ENCODE assay signal across 1 cellular context in genomic region chr12:93380480-93381121, GRCh38.
TF ChIP-seq lines count a peak whose summit lies in the region.

No MANE protein-coding gene starts in this region.

TF ChIP-seq in IMR-90, 13 proteins besides CTCF, POLR2A, EP300 and RAD21:
- TF ChIP-seq RFX5 (IDR thresholded peaks at IDR 0.05; ENCODE audit: low read depth, low read length) = no peak
- peak; percentile 20; the same call in 1 of the 2 replicates for TF ChIP-seq SMC3 (IDR thresholded peaks at IDR 0.05; ENCODE audit: low read depth, low read length)
- TF ChIP-seq CEBPB (IDR thresholded peaks at IDR 0.05; ENCODE audit: low read depth, low read length) = no peak
- no peak for TF ChIP-seq MAZ (IDR thresholded peaks at IDR 0.05; ENCODE audit: borderline replicate concordance, low read depth, low read length)
- TF ChIP-seq RCOR1 (IDR thresholded peaks at IDR 0.05; ENCODE audit: insufficient replicate concordance, low read length) = no peak
- no peak for TF ChIP-seq BHLHE40 (IDR thresholded peaks at IDR 0.05; ENCODE audit: low read depth, low read length)
- TF ChIP-seq ELK1 (IDR thresholded peaks at IDR 0.05; ENCODE audit: borderline replicate concordance, low read depth, low read length) = no peak
- TF ChIP-seq NFE2L2 (IDR thresholded peaks at IDR 0.05; ENCODE audit: low read depth, low read length) = no peak
- TF ChIP-seq USF2 (IDR thresholded peaks at IDR 0.05; ENCODE audit: low read depth, low read length) = no peak
- no peak for TF ChIP-seq MAFK (IDR thresholded peaks at IDR 0.05; ENCODE audit: low read depth, low read length)
- peak; percentile 27; the same call in 1 of the 2 replicates for TF ChIP-seq FOS (IDR thresholded peaks at IDR 0.05; ENCODE audit: low read depth, low read length)
- TF ChIP-seq CHD1 (IDR thresholded peaks at IDR 0.05; ENCODE audit: low read depth, low read length) = no peak
- TF ChIP-seq MXI1 (IDR thresholded peaks at IDR 0.05; ENCODE audit: borderline replicate concordance, low read depth, low read length) = no peak
